ENCODE assay signal across 13 cellular contexts in genomic region chr10:26969145-26969926, GRCh38.
DNase-seq lines count a peak whose midpoint lies in the region; ATAC-seq and TF ChIP-seq lines count a peak whose summit lies in the region.
"Had no signal": no experiment of that assay in that cellular context is flagged by ENCODE, and none has a peak within 500 bp of the region (broad histone marks: within the 10 kb centered on the region; RNA-seq: fewer than 3 reads in every experiment).

No MANE protein-coding gene starts in this region.

- H3K4me1 ChIP-seq in CD4-positive, CD25-positive, alpha-beta regulatory T cell (ENCODE audit: control insufficient read depth, insufficient read depth, low read length, poor library complexity, severe bottlenecking): no peaks in the 10 kb centered on the region
- no peaks in the 10 kb centered on the region for H3K4me1 ChIP-seq in testis

- TF ChIP-seq POLR2A in testis (IDR thresholded peaks at IDR 0.05): no peak

- in situ Hi-C loops in ACHN (cut with HindIII; ENCODE audit: low pct_ligation_motif_present, low pct_unique_long_range_greater_than_20kb, low sequenced_read_pairs): no loop called here

- no peaks in the 10 kb centered on the region for H3K27me3 ChIP-seq in CD4-positive, CD25-positive, alpha-beta regulatory T cell (ENCODE audit: control insufficient read depth, insufficient read depth, low read length)
- no peaks in the 10 kb centered on the region for H3K27me3 ChIP-seq in testis

- no peaks in the 10 kb centered on the region for H3K36me3 ChIP-seq in CD4-positive, CD25-positive, alpha-beta regulatory T cell (ENCODE audit: control insufficient read depth, insufficient read depth, low read length)
- H3K36me3 ChIP-seq in testis (ENCODE audit: low read depth, missing control alignments): no peaks in the 10 kb centered on the region

- intact Hi-C loops in testis (cut with DNase I; ENCODE audit: low total_unique reads): no loop called here

- H3K4me3 ChIP-seq in CD4-positive, CD25-positive, alpha-beta regulatory T cell (ENCODE audit: low read depth, low read length): no peak overlapping the region
- no peak overlapping the region for H3K4me3 ChIP-seq in testis
- H3K4me3 ChIP-seq: SK-N-MC had no signal

- H3K9me3 Mint-ChIP-seq in CD4-positive, CD25-positive, alpha-beta regulatory T cell: peaks cover 0 to 7% (median 2%) of the 10 kb centered on the region in 7 donors
- H3K9me3 Mint-ChIP-seq in glutamatergic neuron (ENCODE audit: unreplicated experiment): no peaks in the 10 kb centered on the region

- H3K4me3 Mint-ChIP-seq in CD4-positive, CD25-positive, alpha-beta regulatory T cell: no peak overlapping the region
- H3K4me3 Mint-ChIP-seq in glutamatergic neuron (ENCODE audit: unreplicated experiment): no peak overlapping the region

- peaks cover 42% of the 10 kb centered on the region for H3K36me3 Mint-ChIP-seq in CD4-positive, CD25-positive, alpha-beta regulatory T cell
- no peaks in the 10 kb centered on the region for H3K36me3 Mint-ChIP-seq in glutamatergic neuron (ENCODE audit: unreplicated experiment)

- no peaks in the 10 kb centered on the region for H3K27me3 Mint-ChIP-seq in CD4-positive, CD25-positive, alpha-beta regulatory T cell
- no peaks in the 10 kb centered on the region for H3K27me3 Mint-ChIP-seq in glutamatergic neuron (ENCODE audit: unreplicated experiment)

- H3K27ac Mint-ChIP-seq in CD4-positive, CD25-positive, alpha-beta regulatory T cell: peak overlapping the region in 2 of 3 donors; percentile 5 to 31
- no peak overlapping the region for H3K27ac Mint-ChIP-seq in glutamatergic neuron (ENCODE audit: unreplicated experiment)

- H3K27ac ChIP-seq in CD4-positive, CD25-positive, alpha-beta regulatory T cell (ENCODE audit: insufficient read depth, low read length, poor library complexity, severe bottlenecking): no peak overlapping the region
- no peak overlapping the region for H3K27ac ChIP-seq in testis
- H3K27ac ChIP-seq: SK-N-MC had no signal

- peak in 1 of 3 donors; percentile 72 for DNase-seq in CD4-positive, CD25-positive, alpha-beta regulatory T cell
- DNase-seq in testis: no peak
- no peak for DNase-seq in ACHN
- DNase-seq in stimulated activated CD4-positive, alpha-beta T cell treated with anti-CD3 and anti-CD28 coated beads, Interleukin-4, amount 100 ng/mL, for 1 hour: no peak
- no peak for DNase-seq in glutamatergic neuron
- DNase-seq: NCI-H2081; stimulated activated naive CD4-positive, alpha-beta T cell had no signal

- WGBS in testis, 2 donors: 89 to 95% methylated on average over 6 of the region's 6 CpGs

- peaks cover 4 to 9% (median 5%) of the 10 kb centered on the region in 4 donors for H3K4me1 Mint-ChIP-seq in CD4-positive, CD25-positive, alpha-beta regulatory T cell
- no peaks in the 10 kb centered on the region for H3K4me1 Mint-ChIP-seq in glutamatergic neuron (ENCODE audit: low read depth, unreplicated experiment)

- H3K9me3 ChIP-seq in CD4-positive, CD25-positive, alpha-beta regulatory T cell (ENCODE audit: control insufficient read depth in 2 of 2, low read length in 2 of 2): no peaks in the 10 kb centered on the region
- no peaks in the 10 kb centered on the region for H3K9me3 ChIP-seq in testis

- no peak for ATAC-seq in CD4-positive, CD25-positive, alpha-beta regulatory T cell (ENCODE audit: low read depth in 2 of 2)
- ATAC-seq in GM18909 (IDR thresholded peaks at IDR 0.05; ENCODE audit: poor library complexity, unreplicated experiment) (peak; percentile 87), HG02642 (IDR thresholded peaks at IDR 0.05; ENCODE audit: poor library complexity, unreplicated experiment) (peak; percentile 86), HG03558 (IDR thresholded peaks at IDR 0.05; ENCODE audit: extremely low read depth, unreplicated experiment) (peak; percentile 72)
- ATAC-seq: HCT116, left lobe of liver had no signal

- no peak for TF ChIP-seq CTCF in testis (IDR thresholded peaks at IDR 0.05)
- no peak for TF ChIP-seq CTCF in glutamatergic neuron (IDR thresholded peaks at IDR 0.05; ENCODE audit: partially characterized antibody, unreplicated experiment)

Comparison
In these comparisons a context has a peak if more than half of its experiments do, and no peak if none do; other contexts are left out.
1. ATAC-seq: peak in GM18909 (single experiment), HG02642 (single experiment) and HG03558 (single experiment); none in CD4-positive, CD25-positive, alpha-beta regulatory T cell (0 of 2).